Comparison of ENCODE assay signal across 17 cellular contexts in genomic region chr7:2381227-2381626, GRCh38.
"Had no signal": no experiment of that assay in that cellular context is flagged by ENCODE, and none has a peak within 500 bp of the region (broad histone marks: within the 10 kb centered on the region; RNA-seq: fewer than 3 reads in every experiment).

No MANE protein-coding gene starts in this region.

- H3K27ac Mint-ChIP-seq: memory B cell had no signal

- H3K4me3 Mint-ChIP-seq: memory B cell, naive B cell, neural crest cell had no signal

- H3K27ac ChIP-seq: epithelial cell of prostate, esophagus muscularis mucosa, gastrocnemius medialis, heart right ventricle, left ventricle myocardium inferior, lower lobe of right lung, ovary, right atrium auricular region had no signal

- H3K4me3 ChIP-seq: esophagus muscularis mucosa, gastrocnemius medialis, heart right ventricle, left ventricle myocardium inferior, lower lobe of right lung, ovary, right atrium auricular region had no signal

- DNase-seq: effector memory CD4-positive, alpha-beta T cell; gastrocnemius medialis; heart right ventricle; hypothalamus; left ventricle myocardium inferior; lower lobe of right lung; naive B cell; ovary; small intestine; stimulated activated CD4-positive, alpha-beta T cell treated with anti-CD3 and anti-CD28 coated beads, Interleukin-12 subunit alpha, Interleukin-12 subunit beta, amount 100 ng/mL, for 4 hours; stimulated activated naive CD4-positive, alpha-beta T cell treated with Interleukin-2 at 50 U/mL for 16 hours; trophoblast cell had no signal

- H3K9me3 ChIP-seq: esophagus muscularis mucosa, gastrocnemius medialis, heart right ventricle, left ventricle myocardium inferior, lower lobe of right lung, ovary, right atrium auricular region had no signal

- H3K36me3 ChIP-seq: ovary had no signal

- H3K4me1 ChIP-seq: esophagus muscularis mucosa, gastrocnemius medialis, heart right ventricle, lower lobe of right lung, right atrium auricular region had no signal

- ATAC-seq: gastrocnemius medialis, heart right ventricle, lower lobe of right lung had no signal

- H3K4me1 Mint-ChIP-seq: neural crest cell had no signal

- H3K27me3 Mint-ChIP-seq: memory B cell, naive B cell had no signal

- H3K27me3 ChIP-seq: esophagus muscularis mucosa, gastrocnemius medialis, heart right ventricle, ovary, right atrium auricular region had no signal

- H3K9me3 Mint-ChIP-seq: memory B cell, naive B cell, neural crest cell had no signal

- FAIRE-seq: small intestine had no signal
